16 cellular contexts compared by ENCODE assay signal in the genomic region with DNA sequence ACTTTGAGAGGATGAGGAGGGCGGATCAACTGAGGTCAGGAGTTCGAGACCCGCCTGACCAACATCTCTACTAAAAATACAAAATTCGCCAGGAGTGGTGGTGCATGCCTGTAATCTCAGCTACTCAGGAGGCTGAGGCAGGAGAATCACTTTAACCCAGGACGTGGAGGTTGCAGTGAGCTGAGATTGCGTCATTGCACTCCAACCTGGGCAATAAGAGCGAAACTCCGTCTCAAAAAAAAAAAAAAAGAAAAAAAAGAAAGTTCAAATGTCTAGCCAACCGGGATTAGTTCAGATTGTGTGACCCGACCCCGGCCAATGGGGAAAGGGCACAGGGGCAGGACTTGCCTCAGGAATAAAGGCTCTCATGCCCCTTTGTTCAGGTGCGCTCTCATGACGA. TPM values are rescaled to one million over a fixed set of nuclear protein-coding genes. Genes with fewer than 3 reads are reported as not detected.
"Had no signal": no experiment of that assay in that cellular context is flagged by ENCODE, and none has a peak within 500 bp of the region (broad histone marks: within the 10 kb centered on the region; RNA-seq: fewer than 3 reads in every experiment).

No MANE protein-coding gene starts in this region.

RNA-seq across cellular contexts. Expression of a gene that starts 5.8 kb away (rescaled TPM):
- total RNA-seq: activated naive CD8-positive, alpha-beta T cell treated with anti-CD3 and anti-CD28 coated beads for 36 hours; activated naive CD8-positive, alpha-beta T cell treated with anti-CD3 and anti-CD28 coated beads, Interleukin-2, amount 10 ng/mL, durations not matched to agents 7 days and 5 days; activated T-cell treated with anti-CD3 and anti-CD28 coated beads, Interleukin-2, amount 50 U/mL, for 4 hours; activated T-helper 1 cell treated with anti-CD3 and anti-CD28 coated beads, Interleukin-12 subunit alpha, Interleukin-12 subunit beta, Interleukin-2, Interleukin-4 antibody, amounts not matched to agents 30 ng/mL and 10 ng/mL and 1 ng/mL, durations not matched to agents 14 hours and 24 hours and 36 hours; activated T-helper 17 cell treated with anti-CD3 and anti-CD28 coated beads, Interleukin-2, amount 50 U/mL, for 72 hours; activated T-helper 2 cell treated with anti-CD3 and anti-CD28 coated beads, Interferon-gamma antibody, Interleukin-2, Interleukin-4, amounts not matched to agents 10 μg/mL and 5 μg/mL and 100 μg/mL, durations not matched to agents 14 hours and 24 hours and 36 hours; aorta; ascending aorta; bronchial epithelial cell; cardiac septum; chondrocyte had no signal
- polyA plus RNA-seq: aorta had no signal

RNA-seq across cellular contexts. Expression of a gene that starts 5.9 kb away (rescaled TPM):
- total RNA-seq: aorta, ascending aorta, body of pancreas, bronchial epithelial cell, chondrocyte had no signal
- polyA plus RNA-seq: aorta had no signal

RNA-seq across cellular contexts. Expression of a gene that starts 58.2 kb away (rescaled TPM):
- total RNA-seq: activated naive CD4-positive, alpha-beta T cell treated with anti-CD3 and anti-CD28 coated beads for 36 hours; activated naive CD4-positive, alpha-beta T cell treated with anti-CD3 and anti-CD28 coated beads, Interleukin-2, amount 50 U/mL, for 72 hours; activated naive CD8-positive, alpha-beta T cell treated with anti-CD3 and anti-CD28 coated beads for 36 hours; activated naive CD8-positive, alpha-beta T cell treated with anti-CD3 and anti-CD28 coated beads, Interleukin-2, amount 10 ng/mL, durations not matched to agents 7 days and 5 days; activated T-cell treated with anti-CD3 and anti-CD28 coated beads, Interleukin-2, amount 50 U/mL, for 4 hours; activated T-cell treated with anti-CD3 and anti-CD28 coated beads, Interleukin-2, amount 50 U/mL, for 72 hours; activated T-helper 1 cell treated with anti-CD3 and anti-CD28 coated beads, Interleukin-12 subunit alpha, Interleukin-12 subunit beta, Interleukin-2, Interleukin-4 antibody, amounts not matched to agents 30 ng/mL and 10 ng/mL and 1 ng/mL, durations not matched to agents 14 hours and 24 hours and 36 hours; activated T-helper 17 cell treated with anti-CD3 and anti-CD28 coated beads, Interleukin-2, amount 50 U/mL, for 72 hours; activated T-helper 2 cell treated with anti-CD3 and anti-CD28 coated beads, Interferon-gamma antibody, Interleukin-2, Interleukin-4, amounts not matched to agents 10 μg/mL and 5 μg/mL and 100 μg/mL, durations not matched to agents 14 hours and 24 hours and 36 hours; ascending aorta; body of pancreas; bronchial epithelial cell; cerebellum; chondrocyte had no signal
